10 cellular contexts compared by ENCODE assay signal in the genomic region with DNA sequence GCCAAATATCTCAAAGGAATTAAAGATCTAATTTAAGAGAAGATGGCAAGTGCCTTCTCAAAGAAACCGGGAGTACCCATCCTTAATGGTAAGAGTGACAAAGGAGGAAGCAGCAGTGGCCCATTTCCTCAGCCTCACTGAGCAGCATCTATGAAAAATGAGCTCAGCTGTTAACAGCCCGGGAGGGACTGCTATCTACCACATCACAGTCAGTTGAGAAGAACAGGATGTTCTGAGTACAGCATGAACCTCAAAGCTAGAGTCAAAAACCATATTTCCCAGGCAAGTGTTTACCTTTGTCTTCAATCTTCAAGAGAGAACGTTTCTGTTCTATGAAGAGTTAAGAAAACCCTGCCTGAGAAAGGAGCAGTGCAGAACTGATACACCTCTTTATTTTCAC.
DNase-seq lines count a peak whose midpoint lies in the region; ATAC-seq, FAIRE-seq and TF ChIP-seq lines count a peak whose summit lies in the region.
"Had no signal": no experiment of that assay in that cellular context is flagged by ENCODE, and none has a peak within 500 bp of the region (broad histone marks: within the 10 kb centered on the region; RNA-seq: fewer than 3 reads in every experiment).

No MANE protein-coding gene starts in this region.

- no peak for TF ChIP-seq POLR2A in H1 (IDR thresholded peaks at IDR 0.05; ENCODE audit: control extremely low read depth in 1 of 2, low read depth in 2 of 2, low read length in 2 of 2)

- peaks cover 2 to 5% (median 4%) of the 10 kb centered on the region in 4 experiments; a peak in 4 of 7 replicates for H3K4me1 ChIP-seq in H1 (replicated peaks in 1 of 4; ENCODE audit: control insufficient read depth in 3 of 4, insufficient read depth in 4 of 4, low read length in 3 of 4)
- peaks cover 6 to 9% (median 9%) of the 10 kb centered on the region in 3 donors for H3K4me1 ChIP-seq in skeletal muscle tissue (ENCODE audit: control insufficient read depth in 3 of 3, insufficient read depth in 3 of 3, low read length in 3 of 3)
- peaks cover 17% of the 10 kb centered on the region; the same call in 1 of the 2 replicates for H3K4me1 ChIP-seq in GM23338 (ENCODE audit: insufficient read depth)
- H3K4me1 ChIP-seq: psoas muscle had no signal

- H3K14ac ChIP-seq in H1 (ENCODE audit: insufficient read length): no peak overlapping the region

- H3K4me2 ChIP-seq in H1 (ENCODE audit: insufficient read depth in 1 of 2, low read depth in 2 of 2, low read length in 2 of 2) (no peak overlapping the region), GM23338 (no peak overlapping the region)

- H3K4me1 Mint-ChIP-seq in activated B cell treated with CpG ODN at 0.5 μM for 24 hours: peaks cover 62% of the 10 kb centered on the region
- H3K4me1 Mint-ChIP-seq in GM23338: peaks cover 28% of the 10 kb centered on the region

- H4K20me1 ChIP-seq in H1 (replicated peaks in 1 of 2; ENCODE audit: control insufficient read depth in 1 of 2, insufficient read depth in 2 of 2, low read length in 2 of 2) (no peaks in the 10 kb centered on the region), GM23338 (replicated peaks; ENCODE audit: insufficient read depth) (no peaks in the 10 kb centered on the region)

- no peak overlapping the region for H2BK120ac ChIP-seq in H1 (replicated peaks; ENCODE audit: low read depth, low read length)

- H4K91ac ChIP-seq in H1 (replicated peaks; ENCODE audit: insufficient read length, low read length): no peak overlapping the region

- ATAC-seq in GM18868 (IDR thresholded peaks at IDR 0.05; ENCODE audit: unreplicated experiment) (peak; percentile 70), HG02943 (IDR thresholded peaks at IDR 0.05; ENCODE audit: low read depth, unreplicated experiment) (peak; percentile 62), activated B cell treated with CpG ODN at 0.5 μM for 24 hours (ENCODE audit: low read depth) (peak; percentile 41), GM23338 (no peak)
- ATAC-seq: Panc1 had no signal

- no peak overlapping the region for H3K4ac ChIP-seq in H1 (replicated peaks; ENCODE audit: insufficient read length, low read depth, low read length)

- no peak overlapping the region for H2BK15ac ChIP-seq in H1 (ENCODE audit: low read length)

- H2AK5ac ChIP-seq in H1 (ENCODE audit: low read depth, low read length): no peak overlapping the region

- no peaks in the 10 kb centered on the region for H3K23me2 ChIP-seq in H1 (ENCODE audit: low read depth, low read length)

- H3K9me3 Mint-ChIP-seq in activated B cell treated with CpG ODN at 0.5 μM for 24 hours (peaks cover 2% of the 10 kb centered on the region), GM23338 (no peaks in the 10 kb centered on the region; the same call in 2 of the 3 replicates)

- H3K4me3 Mint-ChIP-seq in activated B cell treated with CpG ODN at 0.5 μM for 24 hours (peak overlapping the region; percentile 41), GM23338 (no peak overlapping the region)

- TF ChIP-seq CTCF in activated B cell treated with CpG ODN at 0.5 μM for 24 hours (IDR thresholded peaks at IDR 0.05) (no peak), H1 (IDR thresholded peaks at IDR 0.05; ENCODE audit: control extremely low read depth in 1 of 3, insufficient read depth in 1 of 3, low read depth in 1 of 3, low read length in 3 of 3) (no peak), GM23338 (conservative IDR thresholded peaks at IDR 0.05; ENCODE audit: low read depth in 2 of 2) (no peak)

- no peak overlapping the region for H4K5ac ChIP-seq in H1 (ENCODE audit: insufficient read length, low read depth, low read length)

- FAIRE-seq in H1 (lab: Jason Lieb, UNC): no peak

- CTCF ChIA-PET in activated B cell treated with CpG ODN at 0.5 μM for 24 hours (lab: Charles Lee): interaction anchor here (0.8 to 1.3 kb wide), 4 partner anchors 17 to 648 kb away, joined by 3 read pairs; no protein-coding TSS in a partner anchor
- CTCF ChIA-PET in H1 (lab: Charles Lee; ENCODE audit: partially characterized antibody): interaction anchor here (1.4 kb wide), 1 partner anchor 65 kb away, joined by 3 read pairs; no protein-coding TSS in a partner anchor

- H3K9ac ChIP-seq in H1 (replicated peaks in 1 of 4; ENCODE audit: extremely low read depth in 1 of 4, low read depth in 3 of 4, low read length in 3 of 4) (no peak overlapping the region), skeletal muscle tissue (ENCODE audit: low read depth in 1 of 3, low read length in 3 of 3) (no peak overlapping the region)

- H3K27ac ChIP-seq in H1 (ENCODE audit: low read depth, low read length): no peak overlapping the region
- H3K27ac ChIP-seq in skeletal muscle tissue (ENCODE audit: low read depth, low read length): peak overlapping the region; percentile 5
- H3K27ac ChIP-seq in GM23338 (ENCODE audit: low read depth): no peak overlapping the region
- H3K27ac ChIP-seq: psoas muscle had no signal

- H3K23ac ChIP-seq in H1 (ENCODE audit: insufficient read length): no peak overlapping the region

- H3F3A ChIP-seq in GM23338 (replicated peaks; ENCODE audit: low read depth): no peaks in the 10 kb centered on the region

- POLR2A ChIA-PET in activated B cell treated with CpG ODN at 0.5 μM for 24 hours (lab: Charles Lee): interaction anchor here (0.6 to 1.7 kb wide), 9 partner anchors 11 to 415 kb away, joined by 3 to 13 read pairs (median 5); partner anchors contain the start of gene BTG1
- POLR2A ChIA-PET in H1 (lab: Charles Lee; ENCODE audit: partially characterized antibody): interaction anchor here (1.5 kb wide), 1 partner anchor 115 kb away, joined by 4 read pairs; the partner anchor contains the start of gene BTG1

- H3K27me3 ChIP-seq in H1 (replicated peaks in 1 of 4; ENCODE audit: control insufficient read depth in 3 of 4, extremely low read depth in 1 of 4, insufficient read depth in 3 of 4, low read length in 3 of 4) (no peaks in the 10 kb centered on the region), skeletal muscle tissue (ENCODE audit: control insufficient read depth in 3 of 3, insufficient read depth in 3 of 3, low read length in 3 of 3) (no peaks in the 10 kb centered on the region), GM23338 (ENCODE audit: insufficient read depth) (no peaks in the 10 kb centered on the region)

- H2BK5ac ChIP-seq in H1 (ENCODE audit: low read depth, low read length): no peak overlapping the region

- no peak for TF ChIP-seq RAD21 in H1 (IDR thresholded peaks at IDR 0.05 in 1 of 2, conservative IDR thresholded peaks at IDR 0.05 in 1 of 2; ENCODE audit: low read depth in 2 of 2, low read length in 2 of 2)

- TF ChIP-seq EP300 in H1 (IDR thresholded peaks at IDR 0.05; ENCODE audit: borderline replicate concordance in 1 of 2, low read depth in 2 of 2, low read length in 2 of 2): no peak

- WGBS in H1 (ENCODE audit: extremely low coverage in 1 of 2, insufficient coverage in 1 of 2, insufficient read length in 1 of 2, insufficient replicate concordance in 2 of 2, low coverage in 1 of 2, low lambda C conversion rate in 2 of 2, missing lambda C conversion rate in 1 of 2), 2 experiments: 88% methylated on average over 3 of the region's 3 CpGs; no CpG with 5 or more reads in 1 of the 2 experiments

- H3K18ac ChIP-seq in H1 (ENCODE audit: extremely low read depth, low read length): no peak overlapping the region

- H3K27me3 Mint-ChIP-seq in activated B cell treated with CpG ODN at 0.5 μM for 24 hours (no peaks in the 10 kb centered on the region), GM23338 (ENCODE audit: insufficient read depth, low read depth, poor library complexity) (no peaks in the 10 kb centered on the region)

- peaks cover 6% of the 10 kb centered on the region; the same call in 1 of the 2 replicates for H3K9me2 ChIP-seq in GM23338 (ENCODE audit: insufficient read depth)

- no peak overlapping the region for H2AFZ ChIP-seq in H1 (ENCODE audit: low read length)
- no peak overlapping the region for H2AFZ ChIP-seq in GM23338

- H3K4me3 ChIP-seq in H1 (ENCODE audit: extremely low read depth in 1 of 4, insufficient read depth in 2 of 4, low read depth in 3 of 4, low read length in 4 of 4): no peak overlapping the region
- H3K4me3 ChIP-seq in skeletal muscle tissue (ENCODE audit: low read length in 3 of 3): no peak overlapping the region
- no peak overlapping the region for H3K4me3 ChIP-seq in GM23338
- H3K4me3 ChIP-seq: psoas muscle had no signal

- H3K56ac ChIP-seq in H1 (replicated peaks; ENCODE audit: insufficient read length, low read depth, low read length): no peak overlapping the region

- intact Hi-C loops in activated B cell treated with CpG ODN at 0.5 μM for 24 hours (cut with micrococcal nuclease): loop anchor here (5.0 kb wide), 1 partner anchor 372 kb away; no protein-coding TSS in a partner anchor

- H3K36me3 ChIP-seq in H1 (ENCODE audit: control insufficient read depth in 2 of 4, insufficient read depth in 4 of 4, low read length in 3 of 4) (no peaks in the 10 kb centered on the region), skeletal muscle tissue (ENCODE audit: control insufficient read depth in 3 of 3, insufficient read depth in 3 of 3, low read length in 3 of 3) (no peaks in the 10 kb centered on the region), GM23338 (ENCODE audit: insufficient read depth) (no peaks in the 10 kb centered on the region)

- no peak overlapping the region for H2BK12ac ChIP-seq in H1 (ENCODE audit: low read depth, low read length)

- H3K36me3 Mint-ChIP-seq in activated B cell treated with CpG ODN at 0.5 μM for 24 hours (ENCODE audit: low read depth): no peaks in the 10 kb centered on the region
- no peaks in the 10 kb centered on the region for H3K36me3 Mint-ChIP-seq in GM23338 (ENCODE audit: low read depth)

- H3K27ac Mint-ChIP-seq in activated B cell treated with CpG ODN at 0.5 μM for 24 hours (peak overlapping the region; percentile 69), GM23338 (no peak overlapping the region)

- no peak overlapping the region for H4K8ac ChIP-seq in H1 (ENCODE audit: extremely low read depth, insufficient read depth, low read length)

- 0 out of 2 replicates have a peak overlapping the region, but pooled peaks have one; percentile 15 for H2BK20ac ChIP-seq in H1 (ENCODE audit: low read length)

- DNase-seq in activated B cell treated with CpG ODN at 0.5 μM for 24 hours: no peak
- no peak for DNase-seq in H1 (ENCODE audit: low read depth in 1 of 2, low spot score in 2 of 2)
- DNase-seq in GM23338 (ENCODE audit: low spot score): no peak
- no peak for DNase-seq in NCI-H524 treated with DMSO at 0.1 percent for 48 hours (lab: John Stamatoyannopoulos, UW)
- DNase-seq in A172 (ENCODE audit: low spot score): no peak
- DNase-seq: psoas muscle had no signal

- no peaks in the 10 kb centered on the region for H3K79me1 ChIP-seq in H1 (ENCODE audit: low read depth, low read length)

- no peaks in the 10 kb centered on the region for H3K79me2 ChIP-seq in H1 (ENCODE audit: control insufficient read depth in 1 of 2, insufficient read depth in 2 of 2, low read length in 2 of 2)
- no peaks in the 10 kb centered on the region for H3K79me2 ChIP-seq in GM23338 (replicated peaks; ENCODE audit: insufficient read depth)

- H3K9me3 ChIP-seq in H1 (ENCODE audit: insufficient read depth in 2 of 2, low read depth in 1 of 2, low read length in 1 of 2) (no peaks in the 10 kb centered on the region), skeletal muscle tissue (ENCODE audit: control insufficient read depth in 3 of 3, low read length in 3 of 3) (no peaks in the 10 kb centered on the region)
- H3K9me3 ChIP-seq: psoas muscle had no signal

TF ChIP-seq in GM23338, 12 proteins besides CTCF, POLR2A, EP300 and RAD21 (continues in another document):
- no peak for TF ChIP-seq EZH2 (IDR thresholded peaks at IDR 0.05; ENCODE audit: low read depth, unreplicated experiment)
- TF ChIP-seq EZH2phosphoT487 (IDR thresholded peaks at IDR 0.05; ENCODE audit: unreplicated experiment): no peak
